1 cellular context compared by ENCODE assay signal in the genomic region with DNA sequence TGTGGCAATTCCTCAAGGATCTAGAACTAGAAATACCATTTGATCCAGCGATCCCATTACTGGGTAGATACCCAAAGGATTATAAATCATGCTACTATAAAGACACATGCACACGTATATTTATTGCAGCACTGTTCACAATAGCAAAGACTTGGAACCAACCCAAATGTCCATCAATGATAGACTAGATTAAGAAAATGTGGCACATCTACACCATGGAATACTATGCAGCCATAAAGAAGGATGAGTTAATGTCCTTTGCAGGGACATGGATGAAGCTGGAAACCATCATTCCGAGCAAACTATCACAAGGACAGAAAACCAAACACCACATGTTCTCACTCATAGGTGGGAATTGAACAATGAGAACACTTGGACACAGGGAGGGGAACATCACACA. TPM values are rescaled to one million over a fixed set of nuclear protein-coding genes. Genes with fewer than 3 reads are reported as not detected.
"Had no signal": no experiment of that assay in that cellular context is flagged by ENCODE, and none has a peak within 500 bp of the region (broad histone marks: within the 10 kb centered on the region; RNA-seq: fewer than 3 reads in every experiment).

No MANE protein-coding gene starts in this region.

RNA-seq across cellular contexts. Expression of a gene that starts 49.2 kb away (rescaled TPM):
- total RNA-seq: RPMI7951 had no signal
